Comparison of ENCODE assay signal across 15 cellular contexts in genomic region chr5:34483442-34484033, GRCh38.
DNase-seq lines count a peak whose midpoint lies in the region; ATAC-seq, FAIRE-seq and TF ChIP-seq lines count a peak whose summit lies in the region.
"Had no signal": no experiment of that assay in that cellular context is flagged by ENCODE, and none has a peak within 500 bp of the region (broad histone marks: within the 10 kb centered on the region; RNA-seq: fewer than 3 reads in every experiment).

No MANE protein-coding gene starts in this region.

- H3K79me2 ChIP-seq in SK-N-SH (ENCODE audit: insufficient read depth): no peaks in the 10 kb centered on the region

- TF ChIP-seq POLR2A in A549 (IDR thresholded peaks at IDR 0.05; ENCODE audit: low read length) (no peak), IMR-90 (IDR thresholded peaks at IDR 0.05; ENCODE audit: low read depth, low read length) (no peak)

- CTCF ChIA-PET in A549 (lab: Yijun Ruan, JAX): interaction anchor here (1.1 to 34.1 kb wide), 4 partner anchors 10 to 520 kb away, joined by 3 to 621 read pairs (median 62); no protein-coding TSS in a partner anchor
- CTCF ChIA-PET in IMR-90 (lab: Yijun Ruan, JAX): interaction anchor here (0.6 kb wide), 1 partner anchor 123 kb away, joined by 4 read pairs; no protein-coding TSS in a partner anchor
- CTCF ChIA-PET in SK-N-SH (lab: Yijun Ruan, JAX): interaction anchor here (4.3 to 4.7 kb wide), 2 partner anchors 9 to 40 kb away, joined by 21 to 61 read pairs; no protein-coding TSS in a partner anchor

- no peak overlapping the region for H2BK5ac ChIP-seq in IMR-90 (ENCODE audit: low read depth, low read length, poor library complexity, severe bottlenecking)

- H3K4me2 ChIP-seq in A549: no peak overlapping the region
- H3K4me2 ChIP-seq in IMR-90 (ENCODE audit: low read depth, low read length): no peak overlapping the region
- H3K4me2 ChIP-seq in SK-N-SH: no peak overlapping the region

- no peak overlapping the region for H3K14ac ChIP-seq in IMR-90 (replicated peaks; ENCODE audit: low read depth, low read length)

- H3K27ac ChIP-seq in A549: no peak overlapping the region
- no peak overlapping the region for H3K27ac ChIP-seq in IMR-90 (ENCODE audit: insufficient read depth, low read length)
- peak overlapping the region; percentile 95; the same call in 1 of the 2 replicates for H3K27ac ChIP-seq in VCaP
- no peak overlapping the region for H3K27ac ChIP-seq in SK-N-SH (ENCODE audit: low read depth in 2 of 2, low read length in 1 of 2)
- H3K27ac ChIP-seq: tibial artery had no signal

- H4K20me1 ChIP-seq in IMR-90 (ENCODE audit: insufficient read depth, low read length) (no peaks in the 10 kb centered on the region), SK-N-SH (ENCODE audit: insufficient read depth) (no peaks in the 10 kb centered on the region)

- H2AFZ ChIP-seq in IMR-90 (replicated peaks; ENCODE audit: low read length, poor library complexity): no peak overlapping the region
- no peak overlapping the region for H2AFZ ChIP-seq in SK-N-SH (ENCODE audit: low read depth)

- H3K36me3 ChIP-seq in IMR-90 (ENCODE audit: control insufficient read depth, insufficient read depth, low read length) (no peaks in the 10 kb centered on the region), SK-N-SH (replicated peaks in 1 of 2; ENCODE audit: control insufficient read depth in 1 of 2, insufficient read depth in 2 of 2, low read length in 1 of 2) (no peaks in the 10 kb centered on the region)
- H3K36me3 ChIP-seq: tibial artery had no signal

- WGBS in A549 (ENCODE audit: missing lambda C conversion rate): 70% methylated on average over 5 of the region's 5 CpGs
- no CpG with 5 or more reads among the region's 5 CpGs for WGBS in IMR-90 (ENCODE audit: extremely low coverage in 2 of 2, insufficient read length in 1 of 2), 2 experiments
- WGBS in SK-N-SH (ENCODE audit: low lambda C conversion rate): 46% methylated on average over 5 of the region's 5 CpGs

- H3K9me1 ChIP-seq in IMR-90 (ENCODE audit: insufficient read depth, low read length): peaks cover 15% of the 10 kb centered on the region

- H2AK9ac ChIP-seq in IMR-90 (replicated peaks; ENCODE audit: low read depth, low read length, poor library complexity): no peak overlapping the region

- H3K9me3 ChIP-seq in A549 (no peaks in the 10 kb centered on the region), IMR-90 (ENCODE audit: control insufficient read depth, insufficient read depth, low read length) (peaks cover 7% of the 10 kb centered on the region; the same call in 1 of the 2 replicates), SK-N-SH (no peaks in the 10 kb centered on the region)
- H3K9me3 ChIP-seq: tibial artery had no signal

- H3K27me3 ChIP-seq in IMR-90 (ENCODE audit: control insufficient read depth, insufficient read depth, low read length): 0 out of 2 replicates have a peak, but pooled peaks cover 1% of the 10 kb centered on the region
- H3K27me3 ChIP-seq in SK-N-SH (ENCODE audit: insufficient read depth): no peaks in the 10 kb centered on the region
- H3K27me3 ChIP-seq: tibial artery had no signal

- TF ChIP-seq EP300 in A549 (IDR thresholded peaks at IDR 0.05) (no peak), SK-N-SH (IDR thresholded peaks at IDR 0.05; ENCODE audit: borderline replicate concordance in 1 of 2, low read depth in 1 of 2, low read length in 1 of 2) (no peak)

- no peak for FAIRE-seq in A549 (lab: Jason Lieb, UNC)
- FAIRE-seq: RCC 7860 had no signal

- no peak overlapping the region for H4K8ac ChIP-seq in IMR-90 (ENCODE audit: low read depth in 2 of 2, low read length in 2 of 2)

- no peak for TF ChIP-seq CTCF in A549 (IDR thresholded peaks at IDR 0.05)
- TF ChIP-seq CTCF in IMR-90 (conservative IDR thresholded peaks at IDR 0.05; ENCODE audit: low read depth, low read length): no peak
- TF ChIP-seq CTCF in VCaP (conservative IDR thresholded peaks at IDR 0.05): no peak
- TF ChIP-seq CTCF in SK-N-SH (IDR thresholded peaks at IDR 0.05): no peak

- no peak overlapping the region for H3K4ac ChIP-seq in IMR-90 (ENCODE audit: low read depth, low read length)

- H3K9me2 ChIP-seq in SK-N-SH: no peaks in the 10 kb centered on the region

- in situ Hi-C loops in IMR-90 (cut with MboI; ENCODE audit: low sequenced_read_pairs): no loop called here

- H2BK20ac ChIP-seq in IMR-90 (ENCODE audit: low read depth, low read length): no peak overlapping the region

- no peak for TF ChIP-seq RAD21 in A549 (conservative IDR thresholded peaks at IDR 0.05 in 1 of 2, IDR thresholded peaks at IDR 0.05 in 1 of 2)
- no peak for TF ChIP-seq RAD21 in IMR-90 (IDR thresholded peaks at IDR 0.05; ENCODE audit: low read length)
- no peak for TF ChIP-seq RAD21 in SK-N-SH (IDR thresholded peaks at IDR 0.05; ENCODE audit: low read length)

- no peak overlapping the region for H3K18ac ChIP-seq in IMR-90 (ENCODE audit: low read depth, low read length)

- H2BK15ac ChIP-seq in IMR-90 (ENCODE audit: low read depth, low read length): no peak overlapping the region

- dilution Hi-C loops in IMR-90 (cut with HindIII; ENCODE audit: low sequenced_read_pairs, unreplicated experiment): no loop called here

- BruUV-seq in IMR-90 (replicated peaks; lab: Mats Ljungman, UMichigan): no TSS peak

- no peak overlapping the region for H2AK5ac ChIP-seq in IMR-90 (ENCODE audit: low read depth, low read length)

- no peak for DNase-seq in A549 (ENCODE audit: low read depth in 1 of 2, low spot score in 1 of 2)
- DNase-seq in IMR-90: no peak
- DNase-seq in iPS-NIHi11 (ENCODE audit: low spot score): peak; percentile 65
- DNase-seq in NK-92 (lab: John Stamatoyannopoulos, UW; ENCODE audit: unreplicated experiment): no peak
- no peak for DNase-seq in SK-N-SH
- DNase-seq: activated CD8-positive, alpha-beta memory T cell treated with anti-CD3 and anti-CD28 coated beads for 24 hours; activated effector memory CD4-positive, alpha-beta T cell treated with anti-CD3 and anti-CD28 coated beads, Interleukin-2, amount 50 U/mL, for 16 hours; aorta; naive thymus-derived CD4-positive, alpha-beta T cell; NCI-H510A; tibial artery had no signal

- POLR2A ChIA-PET in A549 (lab: Yijun Ruan, JAX): no interaction called here
- POLR2A ChIA-PET in IMR-90 (lab: Charles Lee; ENCODE audit: unreplicated experiment): no interaction called here
- POLR2A ChIA-PET in SK-N-SH (lab: Yijun Ruan, JAX): no interaction called here

- no peak overlapping the region for H3K56ac ChIP-seq in IMR-90 (ENCODE audit: extremely low read depth, insufficient read depth, low read length)

- ATAC-seq in A549 (no peak), IMR-90 (ENCODE audit: low read depth) (no peak), HG03469 (IDR thresholded peaks at IDR 0.05; ENCODE audit: unreplicated experiment) (no peak), GM21423 (IDR thresholded peaks at IDR 0.05; ENCODE audit: unreplicated experiment) (no peak)
- ATAC-seq: naive thymus-derived CD4-positive, alpha-beta T cell had no signal

- no peak overlapping the region for H4K91ac ChIP-seq in IMR-90 (ENCODE audit: insufficient read depth, low read depth, low read length)

- H3K4me1 ChIP-seq in A549: peaks cover 28% of the 10 kb centered on the region
- peaks cover 17% of the 10 kb centered on the region for H3K4me1 ChIP-seq in IMR-90 (ENCODE audit: control insufficient read depth, insufficient read depth, low read length)
- peaks cover 0 to 17% of the 10 kb centered on the region in 2 experiments; a peak in 3 of 4 replicates for H3K4me1 ChIP-seq in SK-N-SH (ENCODE audit: control insufficient read depth in 1 of 2, insufficient read depth in 2 of 2, low read depth in 1 of 2, low read length in 1 of 2)

- peaks cover 0 to 21% of the 10 kb centered on the region in 2 experiments; a peak in 2 of 4 replicates for H3K79me1 ChIP-seq in IMR-90 (ENCODE audit: low read depth in 1 of 2, low read length in 2 of 2)

- peaks cover 16% of the 10 kb centered on the region for H3F3A ChIP-seq in SK-N-SH (replicated peaks; ENCODE audit: insufficient read depth)

- H3K4me3 ChIP-seq in A549: no peak overlapping the region
- H3K4me3 ChIP-seq in IMR-90 (ENCODE audit: insufficient read depth, low read depth, low read length): no peak overlapping the region
- no peak overlapping the region for H3K4me3 ChIP-seq in SK-N-SH (ENCODE audit: low read depth in 2 of 2, low read length in 1 of 2)
- H3K4me3 ChIP-seq: tibial artery had no signal

- no peak overlapping the region for H4K5ac ChIP-seq in IMR-90 (ENCODE audit: low read depth, low read length)

- H3K9ac ChIP-seq in IMR-90 (ENCODE audit: low read depth, low read length) (no peak overlapping the region), SK-N-SH (no peak overlapping the region)

- intact Hi-C loops in IMR-90 (cut with micrococcal nuclease): loop anchor here (10.0 kb wide), 1 partner anchor 281 kb away; no protein-coding TSS in a partner anchor

- no peak overlapping the region for H3K23ac ChIP-seq in IMR-90 (ENCODE audit: low read depth, low read length)

- H2BK120ac ChIP-seq in IMR-90 (ENCODE audit: low read depth, low read length): no peak overlapping the region

TF ChIP-seq in A549, 52 proteins besides CTCF, POLR2A, EP300 and RAD21:
- no peak for TF ChIP-seq RNF2 (IDR thresholded peaks at IDR 0.05; ENCODE audit: borderline replicate concordance, low read depth)
- TF ChIP-seq MYC (IDR thresholded peaks at IDR 0.05; ENCODE audit: borderline replicate concordance, low read length): no peak
- TF ChIP-seq TP53 (CRISPR knock-in tag; IDR thresholded peaks at IDR 0.05): no peak
- TF ChIP-seq MAFK (IDR thresholded peaks at IDR 0.05; ENCODE audit: partially characterized antibody): peak; percentile 44

TF ChIP-seq in IMR-90, 13 proteins besides CTCF, POLR2A, EP300 and RAD21 (continues in another document):
- TF ChIP-seq NFE2L2 (IDR thresholded peaks at IDR 0.05; ENCODE audit: low read depth, low read length): no peak
- TF ChIP-seq SMC3 (IDR thresholded peaks at IDR 0.05; ENCODE audit: low read depth, low read length): no peak
- no peak for TF ChIP-seq BHLHE40 (IDR thresholded peaks at IDR 0.05; ENCODE audit: low read depth, low read length)
- no peak for TF ChIP-seq CEBPB (IDR thresholded peaks at IDR 0.05; ENCODE audit: low read depth, low read length)
- TF ChIP-seq MXI1 (IDR thresholded peaks at IDR 0.05; ENCODE audit: borderline replicate concordance, low read depth, low read length): no peak
- TF ChIP-seq CHD1 (IDR thresholded peaks at IDR 0.05; ENCODE audit: low read depth, low read length): no peak
- TF ChIP-seq MAFK (IDR thresholded peaks at IDR 0.05; ENCODE audit: low read depth, low read length): 0 out of 2 replicates have a peak, but pooled peaks have one; percentile 2

TF ChIP-seq in SK-N-SH, 30 proteins besides CTCF, POLR2A, EP300 and RAD21:
- TF ChIP-seq PBX3 (IDR thresholded peaks at IDR 0.05): no peak
TF ChIP-seq in SK-N-SH: peak in this region for 0.
